In genomic region chr11:119148855-119149370, GRCh38 we compare ENCODE assay signal across 9 cellular contexts. TPM values are rescaled to one million over a fixed set of nuclear protein-coding genes. Genes with fewer than 3 reads are reported as not detected.
DNase-seq lines count a peak whose midpoint lies in the region; ATAC-seq and TF ChIP-seq lines count a peak whose summit lies in the region.
"Had no signal": no experiment of that assay in that cellular context is flagged by ENCODE, and none has a peak within 500 bp of the region (broad histone marks: within the 10 kb centered on the region; RNA-seq: fewer than 3 reads in every experiment).

Gene ABCG4 (plus strand): TSS chr11:119149052. CDS start chr11:119149966, 914 bp downstream.

- no peaks in the 10 kb centered on the region for H3K27me3 ChIP-seq in CD8-positive, alpha-beta T cell (ENCODE audit: insufficient read depth, low read length)
- H3K27me3 ChIP-seq in right cardiac atrium (ENCODE audit: control insufficient read depth, insufficient read depth) (no peaks in the 10 kb centered on the region), gastrocnemius medialis (peaks cover 4 to 17% (median 10%) of the 10 kb centered on the region in 3 donors)

- H3K36me3 Mint-ChIP-seq in CD8-positive, alpha-beta T cell: no peaks in the 10 kb centered on the region
- no peaks in the 10 kb centered on the region for H3K36me3 Mint-ChIP-seq in activated naive CD4-positive, alpha-beta T cell treated with anti-CD3 and anti-CD28 coated beads, Interleukin-2, amount 50 U/mL, for 24 hours

- CTCF ChIA-PET in CD8-positive, alpha-beta T cell (lab: Charles Lee): interaction anchor here (2.2 kb wide), 1 partner anchor 173 kb away, joined by 5 read pairs; no protein-coding TSS in a partner anchor

- H3K4me3 ChIP-seq in CD8-positive, alpha-beta T cell (ENCODE audit: low read depth, low read length): peak within 1 kb of the TSS; percentile 28
- peak within 1 kb of the TSS; percentile 74 for H3K4me3 ChIP-seq in right cardiac atrium (ENCODE audit: low read length)
- H3K4me3 ChIP-seq in gastrocnemius medialis: peak within 1 kb of the TSS; percentile 60 to 84 (median 64)

- no peak for TF ChIP-seq POLR2A in gastrocnemius medialis (IDR thresholded peaks at IDR 0.05)

- H3K4me3 Mint-ChIP-seq in CD8-positive, alpha-beta T cell: peak within 1 kb of the TSS; percentile 80
- H3K4me3 Mint-ChIP-seq in activated naive CD4-positive, alpha-beta T cell treated with anti-CD3 and anti-CD28 coated beads, Interleukin-2, amount 50 U/mL, for 24 hours: peak within 1 kb of the TSS; percentile 77

- no peaks in the 10 kb centered on the region for H3K9me3 Mint-ChIP-seq in CD8-positive, alpha-beta T cell
- no peaks in the 10 kb centered on the region for H3K9me3 Mint-ChIP-seq in activated naive CD4-positive, alpha-beta T cell treated with anti-CD3 and anti-CD28 coated beads, Interleukin-2, amount 50 U/mL, for 24 hours

- H3K27ac ChIP-seq in CD8-positive, alpha-beta T cell (ENCODE audit: low read depth, low read length): no peak within 1 kb of the TSS
- H3K27ac ChIP-seq in right cardiac atrium (ENCODE audit: low read length) (no peak within 1 kb of the TSS), gastrocnemius medialis (no peak within 1 kb of the TSS)

- in situ Hi-C loops in gastrocnemius medialis (cut with MboI; ENCODE audit: low sequenced_read_pairs in 4 of 4): loop anchor here in 1 of 4 donors (10.0 kb wide), 1 partner anchor 46 kb away; no protein-coding TSS in a partner anchor
- in situ Hi-C loops in ACHN (cut with HindIII; ENCODE audit: low pct_ligation_motif_present, low pct_unique_long_range_greater_than_20kb, low sequenced_read_pairs): no loop called here

- ATAC-seq in CD8-positive, alpha-beta T cell: peak; percentile 44
- ATAC-seq in right cardiac atrium (peak; percentile 51 to 53), gastrocnemius medialis (peak; percentile 26 to 37), HG02938 (IDR thresholded peaks at IDR 0.05; ENCODE audit: unreplicated experiment) (no peak)

- H3K9me3 ChIP-seq in CD8-positive, alpha-beta T cell (ENCODE audit: low read length): no peaks in the 10 kb centered on the region
- H3K9me3 ChIP-seq in right cardiac atrium (ENCODE audit: control insufficient read depth, low read length): no peaks in the 10 kb centered on the region
- no peaks in the 10 kb centered on the region for H3K9me3 ChIP-seq in gastrocnemius medialis

- no peak for TF ChIP-seq CTCF in CD8-positive, alpha-beta T cell (IDR thresholded peaks at IDR 0.05)
- no peak for TF ChIP-seq CTCF in gastrocnemius medialis (IDR thresholded peaks at IDR 0.05 in 4 of 5, conservative IDR thresholded peaks at IDR 0.05 in 1 of 5)

- intact Hi-C loops in CD8-positive, alpha-beta T cell (cut with DNase I, micrococcal nuclease): loop anchor here in 1 of 2 experiments (10.0 kb wide), 1 partner anchor 46 kb away; no protein-coding TSS in a partner anchor
- intact Hi-C loops in right cardiac atrium (cut with DNase I): no loop called here
- intact Hi-C loops in gastrocnemius medialis (cut with DNase I; ENCODE audit: low total_unique reads): loop anchor here (5.0 kb wide), 1 partner anchor 168 kb away; the partner anchor contains the start of gene MCAM

- H3K36me3 ChIP-seq in CD8-positive, alpha-beta T cell (ENCODE audit: insufficient read depth, low read length): no peaks in the 10 kb centered on the region
- H3K36me3 ChIP-seq in gastrocnemius medialis: no peaks in the 10 kb centered on the region

- peaks cover 30% of the 10 kb centered on the region for H3K27me3 Mint-ChIP-seq in CD8-positive, alpha-beta T cell (ENCODE audit: low read depth)
- H3K27me3 Mint-ChIP-seq in activated naive CD4-positive, alpha-beta T cell treated with anti-CD3 and anti-CD28 coated beads, Interleukin-2, amount 50 U/mL, for 24 hours: peaks cover 13% of the 10 kb centered on the region

- H3K4me1 ChIP-seq in CD8-positive, alpha-beta T cell (ENCODE audit: insufficient read depth, low read length): peaks cover 21% of the 10 kb centered on the region
- H3K4me1 ChIP-seq in right cardiac atrium (ENCODE audit: control insufficient read depth, insufficient read depth, low read length) (peaks cover 2% of the 10 kb centered on the region), gastrocnemius medialis (peaks cover 4 to 14% of the 10 kb centered on the region in 2 donors)

- WGBS in right cardiac atrium: under 1% methylated on average over 58 of the region's 58 CpGs

- POLR2A ChIA-PET in CD8-positive, alpha-beta T cell (lab: Charles Lee): interaction anchor here (0.6 kb wide), 1 partner anchor 55 kb away, joined by 3 read pairs; no protein-coding TSS in a partner anchor

- H3K27ac Mint-ChIP-seq in CD8-positive, alpha-beta T cell: no peak within 1 kb of the TSS
- no peak within 1 kb of the TSS for H3K27ac Mint-ChIP-seq in activated naive CD4-positive, alpha-beta T cell treated with anti-CD3 and anti-CD28 coated beads, Interleukin-2, amount 50 U/mL, for 24 hours

- peak in 4 of 7 experiments; percentile 11 to 56 (median 21) for DNase-seq in CD8-positive, alpha-beta T cell
- DNase-seq in M059J (ENCODE audit: low read depth): peak; percentile 12
- peak in 2 of 3 donors; percentile 69 to 70 for DNase-seq in right cardiac atrium
- DNase-seq in gastrocnemius medialis: no peak
- DNase-seq in hippocampal formation (lab: John Stamatoyannopoulos, UW): no peak
- DNase-seq in ACHN: no peak

- peaks cover 13% of the 10 kb centered on the region for H3K4me1 Mint-ChIP-seq in CD8-positive, alpha-beta T cell (ENCODE audit: low read depth)
- peaks cover 14% of the 10 kb centered on the region for H3K4me1 Mint-ChIP-seq in activated naive CD4-positive, alpha-beta T cell treated with anti-CD3 and anti-CD28 coated beads, Interleukin-2, amount 50 U/mL, for 24 hours

RNA-seq across cellular contexts. Expression of gene ABCG4, which starts in this region (rescaled TPM):
- total RNA-seq in CD8-positive, alpha-beta T cell: not detected
- total RNA-seq in M059J (2014; rRNA removed; shearing (Covaris generic)): 0.49 TPM in 1 of 2 replicates, not detected in the other
- total RNA-seq in right cardiac atrium (1 to 10 TPM in 3 of 4 donors, under 1 TPM in 1; 0.86 to 1.8 (median 1.5) TPM), gastrocnemius medialis (not detected)
- polyA plus RNA-seq in right cardiac atrium: 1.4 TPM
- total RNA-seq: HT1080 had no signal

Comparison
In these comparisons a context has a peak if more than half of its experiments do, and no peak if none do; other contexts are left out.
1. Peak in DNase-seq, ATAC-seq and H3K4me3 ChIP-seq in CD8-positive, alpha-beta T cell; RNA of the gene not detected or under 1 TPM.
2. Peak in DNase-seq in M059J; RNA of the gene not detected or under 1 TPM.
3. Peak in ATAC-seq and H3K4me3 ChIP-seq in gastrocnemius medialis; RNA of the gene not detected or under 1 TPM.
4. DNase-seq: peak in right cardiac atrium (2 of 3); none in gastrocnemius medialis (0 of 2), hippocampal formation (0 of 2) and ACHN (single experiment).
5. Peak in every context shown above with its lines, with median percentiles within 50 percentile points of each other: H3K4me3 ChIP-seq.